ENCODE assay signal across 9 cellular contexts in the genomic region with DNA sequence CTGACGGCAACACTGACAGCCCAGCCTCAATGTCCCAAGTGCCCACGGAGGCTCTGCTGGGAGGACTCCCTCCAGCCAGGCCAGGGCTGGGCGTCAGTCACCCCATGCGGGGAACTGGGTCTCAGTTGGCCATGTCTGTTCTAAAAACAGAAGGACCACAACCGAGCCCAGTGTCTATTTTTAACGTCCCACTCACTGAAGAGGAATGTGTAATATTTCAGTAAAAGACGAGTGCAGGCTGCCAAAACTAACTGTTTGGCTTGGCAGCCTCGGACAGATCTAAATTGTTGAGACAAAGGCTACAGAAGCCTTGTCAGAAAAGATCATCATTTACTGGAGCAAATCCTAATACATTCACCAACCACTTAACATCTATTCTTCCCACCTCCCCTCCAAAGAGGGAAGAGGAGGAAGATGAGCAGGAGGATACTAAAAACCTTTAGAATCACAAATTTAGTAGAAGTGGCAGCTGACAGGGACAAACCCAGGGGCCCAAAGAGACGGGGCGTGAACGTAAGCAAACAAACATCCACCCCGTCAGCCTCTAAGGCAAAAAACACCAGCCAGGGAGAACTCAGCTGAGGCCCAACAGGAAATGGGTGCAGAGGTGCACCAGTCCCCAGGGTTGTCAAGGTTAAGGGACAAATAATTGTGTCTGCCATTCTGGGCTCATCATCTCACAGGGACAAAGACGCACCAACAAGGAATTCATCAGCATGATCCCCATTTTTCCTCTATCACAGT. TPM values are rescaled to one million over a fixed set of nuclear protein-coding genes. Genes with fewer than 3 reads are reported as not detected.
DNase-seq lines count a peak whose midpoint lies in the region; ATAC-seq lines count a peak whose summit lies in the region.
"Had no signal": no experiment of that assay in that cellular context is flagged by ENCODE, and none has a peak within 500 bp of the region (broad histone marks: within the 10 kb centered on the region; RNA-seq: fewer than 3 reads in every experiment).

No MANE protein-coding gene starts in this region.

- peaks cover 5% of the 10 kb centered on the region for H3K4me1 ChIP-seq in rectal smooth muscle tissue (ENCODE audit: control insufficient read depth, insufficient read depth, low read length)

- DNase-seq in Caki2 (ENCODE audit: low read depth) = peak; percentile 81
- DNase-seq in T1000 (lab: John Stamatoyannopoulos, UW) = peak; percentile 44
- peak; percentile 55 for DNase-seq in glomerular endothelial cell (ENCODE audit: extremely low read depth, low read depth, low spot score)
- no peak for DNase-seq in left colon
- DNase-seq in NCI-H2227 (lab: John Stamatoyannopoulos, UW; ENCODE audit: unreplicated experiment) = no peak
- no peak for DNase-seq in GM19240 (ENCODE audit: insufficient read length, low spot score)
- DNase-seq: activated CD8-positive, alpha-beta T cell treated with anti-CD3 and anti-CD28 coated beads for 36 hours had no signal

- in situ Hi-C loops in Caki2 (cut with HindIII; ENCODE audit: low pct_unique_long_range_greater_than_20kb, low sequenced_read_pairs) = no loop called here

- peak overlapping the region; percentile 56 for H3K27ac ChIP-seq in rectal smooth muscle tissue (ENCODE audit: low read depth, low read length)

- H3K36me3 ChIP-seq in rectal smooth muscle tissue (ENCODE audit: control insufficient read depth, insufficient read depth, low read length) = peaks cover 4% of the 10 kb centered on the region

- H3K4me3 ChIP-seq in rectal smooth muscle tissue (ENCODE audit: low read length) = no peak overlapping the region

- H3K27me3 ChIP-seq in rectal smooth muscle tissue (ENCODE audit: control insufficient read depth, insufficient read depth, low read length) = no peaks in the 10 kb centered on the region

- intact Hi-C loops in left colon (cut with DNase I, micrococcal nuclease) = no loop called here

- no peak overlapping the region for H3K9ac ChIP-seq in rectal smooth muscle tissue (ENCODE audit: low read length)

- ATAC-seq in GM19328 (IDR thresholded peaks at IDR 0.05; ENCODE audit: unreplicated experiment) = no peak
- ATAC-seq in left colon = no peak
- ATAC-seq: activated CD8-positive, alpha-beta T cell treated with anti-CD3 and anti-CD28 coated beads for 36 hours had no signal

RNA-seq across cellular contexts. Expression of a gene that starts 18.7 kb away (rescaled TPM):
- total RNA-seq in Caki2 (2014; rRNA removed; shearing (Covaris generic); ENCODE audit: low replicate concordance) = 71.2 and 87.1 TPM in 2 replicates
- total RNA-seq in glomerular endothelial cell (34.1 and 83.2 TPM in 2 replicates), left colon (10 to 100 TPM; 14.4 to 16.6 TPM)

Comparison
In these comparisons a context has a peak if more than half of its experiments do, and no peak if none do; other contexts are left out.
1. DNase-seq: peak in Caki2 (single experiment), T1000 (single experiment) and glomerular endothelial cell (single experiment); none in left colon (0 of 2), NCI-H2227 (single experiment) and GM19240 (single experiment).